In genomic region chr9:93573204-93573828, GRCh38 we compare ENCODE assay signal across 22 cellular contexts. TPM values are rescaled to one million over a fixed set of nuclear protein-coding genes. Genes with fewer than 3 reads are reported as not detected.
DNase-seq lines count a peak whose midpoint lies in the region; ATAC-seq and TF ChIP-seq lines count a peak whose summit lies in the region.
"Had no signal": no experiment of that assay in that cellular context is flagged by ENCODE, and none has a peak within 500 bp of the region (broad histone marks: within the 10 kb centered on the region; RNA-seq: fewer than 3 reads in every experiment).

No MANE protein-coding gene starts in this region.

- intact Hi-C loops in CD4-positive, alpha-beta T cell (cut with DNase I, micrococcal nuclease), result loop anchor here in 1 of 2 experiments (10.0 kb wide), 1 partner anchor 1249 kb away; the partner anchor contains the start of genes CENPP and NOL8
- intact Hi-C loops in activated T-helper 2 cell treated with anti-CD3 and anti-CD28 coated beads, Interferon-gamma antibody, Interleukin-2, Interleukin-4, amounts not matched to agents 10 μg/mL and 5 μg/mL and 100 μg/mL, durations not matched to agents 14 hours and 24 hours and 36 hours (cut with micrococcal nuclease), result loop anchor here (10.0 kb wide), 1 partner anchor 591 kb away; no protein-coding TSS in a partner anchor
- intact Hi-C loops in psoas muscle (cut with DNase I), result no loop called here

- peaks cover 11% of the 10 kb centered on the region for H3K9me3 Mint-ChIP-seq in T-helper 1 cell treated with Interleukin-12 subunit alpha and Interleukin-12 subunit beta and Interleukin-4 antibody, amounts not matched to agents 30 μg/mL and 1 μg/mL, for 36 hours
- H3K9me3 Mint-ChIP-seq in CD4-positive, alpha-beta T cell, result no peaks in the 10 kb centered on the region
- H3K9me3 Mint-ChIP-seq in activated T-helper 2 cell treated with anti-CD3 and anti-CD28 coated beads, Interferon-gamma antibody, Interleukin-2, Interleukin-4, amounts not matched to agents 10 μg/mL and 5 μg/mL and 100 μg/mL, durations not matched to agents 14 hours and 24 hours and 36 hours, result peaks cover 11% of the 10 kb centered on the region
- H3K9me3 Mint-ChIP-seq in nephron progenitor cell, result peaks cover 20% of the 10 kb centered on the region

- CTCF ChIA-PET in CD4-positive, alpha-beta T cell (lab: Charles Lee), result no interaction called here

- no peaks in the 10 kb centered on the region for H3K9me3 ChIP-seq in CD4-positive, alpha-beta T cell (ENCODE audit: control insufficient read depth, low read length)
- no peaks in the 10 kb centered on the region for H3K9me3 ChIP-seq in psoas muscle
- H3K9me3 ChIP-seq: body of pancreas, suprapubic skin had no signal

- no peak for DNase-seq in T-helper 1 cell
- no peak for DNase-seq in CD4-positive, alpha-beta T cell
- no peak for DNase-seq in activated T-helper 2 cell treated with anti-CD3 and anti-CD28 coated beads, Interferon-gamma antibody, Interleukin-2, Interleukin-4, amounts not matched to agents 10 μg/mL and 5 μg/mL and 100 μg/mL, durations not matched to agents 14 hours and 24 hours and 36 hours (ENCODE audit: low spot score)
- no peak for DNase-seq in nephron progenitor cell
- DNase-seq in psoas muscle, result no peak
- DNase-seq in stimulated activated naive CD4-positive, alpha-beta T cell treated with Interleukin-2 at 50 U/mL for 16 hours (lab: John Stamatoyannopoulos, UW), result no peak
- DNase-seq: activated CD4-positive, alpha-beta T cell treated with anti-CD3 and anti-CD28 coated beads, Interleukin-2, amount 10 ng/mL, durations not matched to agents 7 days and 5 days; activated effector memory CD4-positive, alpha-beta T cell treated with Interleukin-2 at 50 U/mL for 16 hours; body of pancreas; Kasumi-1; NCI-H1436 treated with DMSO at 0.1 percent for 48 hours; NCI-H446; RPMI8226; stimulated activated CD4-positive, alpha-beta T cell treated with anti-CD3 and anti-CD28 coated beads, Interleukin-2, amount 100 ng/mL, for 24 hours; WERI-Rb-1 had no signal

- no peaks in the 10 kb centered on the region for H3K27me3 ChIP-seq in CD4-positive, alpha-beta T cell (ENCODE audit: control insufficient read depth, insufficient read depth, low read length)
- no peaks in the 10 kb centered on the region for H3K27me3 ChIP-seq in psoas muscle (ENCODE audit: insufficient read depth in 3 of 3, low read length in 2 of 3)
- H3K27me3 ChIP-seq: body of pancreas, suprapubic skin had no signal

- peaks cover 18% of the 10 kb centered on the region for H3K4me1 Mint-ChIP-seq in T-helper 1 cell treated with Interleukin-12 subunit alpha and Interleukin-12 subunit beta and Interleukin-4 antibody, amounts not matched to agents 30 μg/mL and 1 μg/mL, for 36 hours (ENCODE audit: low read depth)
- peaks cover 26% of the 10 kb centered on the region for H3K4me1 Mint-ChIP-seq in CD4-positive, alpha-beta T cell (ENCODE audit: low read depth)
- peaks cover 13% of the 10 kb centered on the region for H3K4me1 Mint-ChIP-seq in activated T-helper 2 cell treated with anti-CD3 and anti-CD28 coated beads, Interferon-gamma antibody, Interleukin-2, Interleukin-4, amounts not matched to agents 10 μg/mL and 5 μg/mL and 100 μg/mL, durations not matched to agents 14 hours and 24 hours and 36 hours (ENCODE audit: low read depth)
- peaks cover 20% of the 10 kb centered on the region for H3K4me1 Mint-ChIP-seq in nephron progenitor cell

- no peak overlapping the region for H3K4me3 ChIP-seq in psoas muscle
- H3K4me3 ChIP-seq: body of pancreas, suprapubic skin had no signal

- WGBS in psoas muscle, 3 donors, result 93 to 96% (median 96%) methylated on average over 7 of the region's 7 CpGs

- ATAC-seq in CD4-positive, alpha-beta T cell (ENCODE audit: poor library complexity), result no peak
- ATAC-seq in psoas muscle (no peak), HG02884 (IDR thresholded peaks at IDR 0.05; ENCODE audit: unreplicated experiment) (no peak)
- ATAC-seq: body of pancreas had no signal

- H3K36me3 Mint-ChIP-seq in T-helper 1 cell treated with Interleukin-12 subunit alpha and Interleukin-12 subunit beta and Interleukin-4 antibody, amounts not matched to agents 30 μg/mL and 1 μg/mL, for 36 hours (ENCODE audit: low read depth), result peaks cover 12% of the 10 kb centered on the region
- peaks cover 10% of the 10 kb centered on the region for H3K36me3 Mint-ChIP-seq in CD4-positive, alpha-beta T cell (ENCODE audit: low read depth)
- peaks cover 21% of the 10 kb centered on the region for H3K36me3 Mint-ChIP-seq in activated T-helper 2 cell treated with anti-CD3 and anti-CD28 coated beads, Interferon-gamma antibody, Interleukin-2, Interleukin-4, amounts not matched to agents 10 μg/mL and 5 μg/mL and 100 μg/mL, durations not matched to agents 14 hours and 24 hours and 36 hours (ENCODE audit: low read depth)
- H3K36me3 Mint-ChIP-seq in nephron progenitor cell (ENCODE audit: low read depth), result peaks cover 15% of the 10 kb centered on the region

- POLR2A ChIA-PET in CD4-positive, alpha-beta T cell (lab: Charles Lee), result no interaction called here

- H3K27me3 Mint-ChIP-seq in T-helper 1 cell treated with Interleukin-12 subunit alpha and Interleukin-12 subunit beta and Interleukin-4 antibody, amounts not matched to agents 30 μg/mL and 1 μg/mL, for 36 hours (ENCODE audit: low read depth), result no peaks in the 10 kb centered on the region
- H3K27me3 Mint-ChIP-seq in CD4-positive, alpha-beta T cell, result no peaks in the 10 kb centered on the region
- H3K27me3 Mint-ChIP-seq in activated T-helper 2 cell treated with anti-CD3 and anti-CD28 coated beads, Interferon-gamma antibody, Interleukin-2, Interleukin-4, amounts not matched to agents 10 μg/mL and 5 μg/mL and 100 μg/mL, durations not matched to agents 14 hours and 24 hours and 36 hours (ENCODE audit: low read depth), result no peaks in the 10 kb centered on the region
- H3K27me3 Mint-ChIP-seq in nephron progenitor cell (ENCODE audit: low read depth, poor library complexity), result peaks cover 2% of the 10 kb centered on the region
- H3K27me3 Mint-ChIP-seq: activated CD4-positive, alpha-beta T cell treated with anti-CD3 and anti-CD28 coated beads, Interleukin-2, amount 10 ng/mL, durations not matched to agents 7 days and 5 days; memory B cell had no signal

- no peak for TF ChIP-seq CTCF in CD4-positive, alpha-beta T cell (IDR thresholded peaks at IDR 0.05)
- TF ChIP-seq CTCF in nephron progenitor cell (IDR thresholded peaks at IDR 0.05) (no peak), psoas muscle (IDR thresholded peaks at IDR 0.05) (no peak)

- H3K27ac ChIP-seq in CD4-positive, alpha-beta T cell (ENCODE audit: low read depth, low read length), result no peak overlapping the region
- H3K27ac ChIP-seq in psoas muscle, result no peak overlapping the region
- H3K27ac ChIP-seq: 22Rv1, body of pancreas, HL-60, suprapubic skin, WERI-Rb-1 had no signal

- no peaks in the 10 kb centered on the region for H3K36me3 ChIP-seq in psoas muscle (ENCODE audit: insufficient read depth in 1 of 2, low read depth in 1 of 2)
- H3K36me3 ChIP-seq: suprapubic skin, WERI-Rb-1 had no signal

- H3K27ac Mint-ChIP-seq in T-helper 1 cell treated with Interleukin-12 subunit alpha and Interleukin-12 subunit beta and Interleukin-4 antibody, amounts not matched to agents 30 μg/mL and 1 μg/mL, for 36 hours, result no peak overlapping the region
- peak overlapping the region; percentile 16 for H3K27ac Mint-ChIP-seq in CD4-positive, alpha-beta T cell
- H3K27ac Mint-ChIP-seq in activated T-helper 2 cell treated with anti-CD3 and anti-CD28 coated beads, Interferon-gamma antibody, Interleukin-2, Interleukin-4, amounts not matched to agents 10 μg/mL and 5 μg/mL and 100 μg/mL, durations not matched to agents 14 hours and 24 hours and 36 hours, result no peak overlapping the region
- no peak overlapping the region for H3K27ac Mint-ChIP-seq in nephron progenitor cell
- H3K27ac Mint-ChIP-seq: activated CD4-positive, alpha-beta T cell treated with anti-CD3 and anti-CD28 coated beads, Interleukin-2, amount 10 ng/mL, durations not matched to agents 7 days and 5 days; memory B cell had no signal

- peaks cover 19% of the 10 kb centered on the region for H3K4me1 ChIP-seq in psoas muscle

- H3K4me3 Mint-ChIP-seq in T-helper 1 cell treated with Interleukin-12 subunit alpha and Interleukin-12 subunit beta and Interleukin-4 antibody, amounts not matched to agents 30 μg/mL and 1 μg/mL, for 36 hours, result peak overlapping the region; percentile 18
- H3K4me3 Mint-ChIP-seq in CD4-positive, alpha-beta T cell, result peak overlapping the region; percentile 77
- peak overlapping the region; percentile 43 for H3K4me3 Mint-ChIP-seq in activated T-helper 2 cell treated with anti-CD3 and anti-CD28 coated beads, Interferon-gamma antibody, Interleukin-2, Interleukin-4, amounts not matched to agents 10 μg/mL and 5 μg/mL and 100 μg/mL, durations not matched to agents 14 hours and 24 hours and 36 hours (ENCODE audit: low read depth)
- H3K4me3 Mint-ChIP-seq in nephron progenitor cell, result peak overlapping the region; percentile 50
- H3K4me3 Mint-ChIP-seq: activated CD4-positive, alpha-beta T cell treated with anti-CD3 and anti-CD28 coated beads, Interleukin-2, amount 10 ng/mL, durations not matched to agents 7 days and 5 days; CD14-positive monocyte had no signal

RNA-seq across cellular contexts. Expression of gene PHF2, which starts 3.1 kb away (rescaled TPM):
- total RNA-seq in CD4-positive, alpha-beta T cell, result 10 to 100 TPM; 27.3 to 28.8 TPM
- total RNA-seq in activated T-helper 2 cell treated with anti-CD3 and anti-CD28 coated beads, Interferon-gamma antibody, Interleukin-2, Interleukin-4, amounts not matched to agents 10 μg/mL and 5 μg/mL and 100 μg/mL, durations not matched to agents 14 hours and 24 hours and 36 hours, result 24.6 and 24.8 TPM in 2 replicates
- total RNA-seq in psoas muscle, result 10 to 100 TPM; 19.1 to 26.6 (median 20.1) TPM
- 10 to 100 TPM in 2 of 3 donors, 1 to 10 TPM in 1; 9.3 to 17.7 (median 13.8) TPM for polyA plus RNA-seq in psoas muscle

Comparison
In these comparisons a context has a peak if more than half of its experiments do, and no peak if none do; other contexts are left out.
1. H3K4me3 Mint-ChIP-seq: peak in every context shown above with its lines; median percentile 77 in CD4-positive, alpha-beta T cell; 50 in nephron progenitor cell; 43 in activated T-helper 2 cell treated with anti-CD3 and anti-CD28 coated beads, Interferon-gamma antibody, Interleukin-2, Interleukin-4, amounts not matched to agents 10 μg/mL and 5 μg/mL and 100 μg/mL, durations not matched to agents 14 hours and 24 hours and 36 hours; 18 in T-helper 1 cell treated with Interleukin-12 subunit alpha and Interleukin-12 subunit beta and Interleukin-4 antibody, amounts not matched to agents 30 μg/mL and 1 μg/mL, for 36 hours.